In the genomic region with DNA sequence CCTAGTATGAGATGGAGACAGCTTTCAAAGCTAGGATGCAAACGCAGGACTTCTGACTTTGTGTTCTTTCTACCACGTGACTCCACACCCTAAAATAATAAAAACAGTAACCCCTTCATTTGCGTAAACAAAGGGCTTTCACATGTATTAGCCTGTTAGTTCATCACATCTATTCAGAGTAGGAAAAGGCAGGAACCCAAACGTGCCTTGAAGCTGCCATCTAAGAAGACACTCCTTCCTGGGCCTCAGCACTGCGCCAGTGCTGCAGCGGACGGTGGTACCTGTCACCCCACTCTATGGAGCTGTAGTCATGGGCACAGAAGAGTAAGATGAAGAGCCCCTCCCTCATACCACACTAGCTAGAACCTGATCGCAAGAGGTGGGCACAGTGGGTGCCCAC, we compare ENCODE assay signal across 19 cellular contexts. TPM values are rescaled to one million over a fixed set of nuclear protein-coding genes. Genes with fewer than 3 reads are reported as not detected.
DNase-seq lines count a peak whose midpoint lies in the region; ATAC-seq, FAIRE-seq and TF ChIP-seq lines count a peak whose summit lies in the region.
"Had no signal": no experiment of that assay in that cellular context is flagged by ENCODE, and none has a peak within 500 bp of the region (broad histone marks: within the 10 kb centered on the region; RNA-seq: fewer than 3 reads in every experiment).

No MANE protein-coding gene starts in this region.

- H3K36me3 Mint-ChIP-seq in Calu3 (ENCODE audit: insufficient read depth, unreplicated experiment) (peaks cover 14% of the 10 kb centered on the region), immature natural killer cell (no peaks in the 10 kb centered on the region)
- H3K36me3 Mint-ChIP-seq: CD4-positive, alpha-beta memory T cell had no signal

- H3K4me1 ChIP-seq in Panc1 (ENCODE audit: control insufficient read depth, insufficient read depth, low read length) (peaks cover 40% of the 10 kb centered on the region), H1 (replicated peaks in 1 of 4; ENCODE audit: control insufficient read depth in 3 of 4, insufficient read depth in 4 of 4, low read length in 3 of 4) (peaks cover 2 to 8% (median 7%) of the 10 kb centered on the region in 4 experiments; a peak in 5 of 7 replicates), spleen (peaks cover 2 to 49% (median 23%) of the 10 kb centered on the region in 6 donors), HepG2 (ENCODE audit: insufficient read depth, low read length) (peaks cover 56% of the 10 kb centered on the region)

- H4K91ac ChIP-seq in H1 (replicated peaks; ENCODE audit: insufficient read length, low read length) = no peak overlapping the region

- H2BK5ac ChIP-seq in H1 (ENCODE audit: low read depth, low read length) = no peak overlapping the region

- H3K27ac ChIP-seq in Panc1 (ENCODE audit: low read length) (peak overlapping the region; percentile 15; the same call in 1 of the 2 replicates), H1 (ENCODE audit: low read depth, low read length) (no peak overlapping the region), spleen (peak overlapping the region in 5 of 8 donors; percentile 74 to 84 (median 82)), HepG2 (ENCODE audit: extremely low read length, insufficient read depth, low read length) (no peak overlapping the region)
- H3K27ac ChIP-seq: KMS-11 had no signal

- no peak for TF ChIP-seq POLR2A in H1 (IDR thresholded peaks at IDR 0.05; ENCODE audit: control extremely low read depth in 1 of 2, low read depth in 2 of 2, low read length in 2 of 2)
- TF ChIP-seq POLR2A in spleen (IDR thresholded peaks at IDR 0.05) = no peak
- TF ChIP-seq POLR2A in HepG2 (IDR thresholded peaks at IDR 0.05; ENCODE audit: insufficient read depth in 1 of 2, low read depth in 2 of 2, low read length in 2 of 2) = no peak

- WGBS in H1 (ENCODE audit: extremely low coverage in 1 of 2, insufficient coverage in 1 of 2, insufficient read length in 1 of 2, insufficient replicate concordance in 2 of 2, low coverage in 1 of 2, low lambda C conversion rate in 2 of 2, missing lambda C conversion rate in 1 of 2), 2 experiments = 82% methylated on average over 8 of the region's 8 CpGs; no CpG with 5 or more reads in 1 of the 2 experiments
- 82 to 92% (median 86%) methylated on average over 8 of the region's 8 CpGs for WGBS in spleen, 5 donors
- 98% methylated on average over 7 of the region's 8 CpGs for WGBS in HepG2 (ENCODE audit: low lambda C conversion rate)

- no peak for FAIRE-seq in H1 (lab: Jason Lieb, UNC)
- no peak for FAIRE-seq in HepG2 (lab: Jason Lieb, UNC)

- BruUV-seq in Calu3 (replicated peaks; lab: Mats Ljungman, UMichigan) = no TSS peak
- BruUV-seq in Panc1 (replicated peaks; lab: Mats Ljungman, UMichigan) = no TSS peak
- no TSS peak for BruUV-seq in HepG2 (replicated peaks; lab: Mats Ljungman, UMichigan)

- H2AFZ ChIP-seq in H1 (ENCODE audit: low read length) (0 out of 2 replicates have a peak overlapping the region, but pooled peaks have one; percentile 33), HepG2 (ENCODE audit: low read length) (no peak overlapping the region)

- peak overlapping the region; percentile 78 for H3K27ac Mint-ChIP-seq in Calu3 (ENCODE audit: unreplicated experiment)
- H3K27ac Mint-ChIP-seq in immature natural killer cell = no peak overlapping the region
- H3K27ac Mint-ChIP-seq: B cell; CD4-positive, alpha-beta memory T cell; H9 had no signal

- H3K9me3 Mint-ChIP-seq in Calu3 (ENCODE audit: low read depth, unreplicated experiment) = no peaks in the 10 kb centered on the region
- no peaks in the 10 kb centered on the region for H3K9me3 Mint-ChIP-seq in immature natural killer cell
- H3K9me3 Mint-ChIP-seq: CD4-positive, alpha-beta memory T cell; H9 had no signal

- CTCF ChIA-PET in Calu3 (lab: Charles Lee) = interaction anchor here (0.6 to 1.9 kb wide), 11 partner anchors 8 to 363 kb away, joined by 3 to 12 read pairs (median 3); partner anchors contain the start of gene PLD1
- CTCF ChIA-PET in Panc1 (lab: Charles Lee) = no interaction called here
- CTCF ChIA-PET in H1 (lab: Charles Lee; ENCODE audit: partially characterized antibody) = interaction anchor here (0.6 to 3.3 kb wide), 11 partner anchors 10 to 613 kb away, joined by 3 to 10 read pairs (median 3); no protein-coding TSS in a partner anchor
- CTCF ChIA-PET in HepG2 (lab: Yijun Ruan, JAX; ENCODE audit: low intra/inter-chr PET ratio, low total read pairs) = no interaction called here

- H3K27me3 Mint-ChIP-seq in Calu3 (ENCODE audit: unreplicated experiment) (no peaks in the 10 kb centered on the region), immature natural killer cell (ENCODE audit: low read depth in 3 of 3) (peaks cover 0 to 3% (median 2%) of the 10 kb centered on the region in 3 donors)

- no peak overlapping the region for H3K56ac ChIP-seq in H1 (replicated peaks; ENCODE audit: insufficient read length, low read depth, low read length)

- peak overlapping the region; percentile 10 for H3K4me3 Mint-ChIP-seq in Calu3 (ENCODE audit: low read depth, unreplicated experiment)
- H3K4me3 Mint-ChIP-seq in immature natural killer cell = no peak overlapping the region
- H3K4me3 Mint-ChIP-seq: B cell; CD4-positive, alpha-beta memory T cell; H9 had no signal

- no peak overlapping the region for H3K23ac ChIP-seq in H1 (ENCODE audit: insufficient read length)

- no peak overlapping the region for H3K9ac ChIP-seq in H1 (replicated peaks in 1 of 4; ENCODE audit: extremely low read depth in 1 of 4, low read depth in 3 of 4, low read length in 3 of 4)
- H3K9ac ChIP-seq in HepG2 (ENCODE audit: insufficient read depth, low read depth, low read length) = no peak overlapping the region
- H3K9ac ChIP-seq: KMS-11 had no signal

- no peak overlapping the region for H2BK12ac ChIP-seq in H1 (ENCODE audit: low read depth, low read length)

- intact Hi-C loops in Calu3 (cut with micrococcal nuclease; ENCODE audit: unreplicated experiment) (loop anchor here (1.0 to 2.0 kb wide), 2 partner anchors 31 to 58 kb away; no protein-coding TSS in a partner anchor), Panc1 (cut with micrococcal nuclease; ENCODE audit: unreplicated experiment) (no loop called here), spleen (cut with DNase I; ENCODE audit: low total_unique reads) (loop anchor here (10.0 kb wide), 1 partner anchor 131 kb away; no protein-coding TSS in a partner anchor), HepG2 (cut with micrococcal nuclease; ENCODE audit: unreplicated experiment) (loop anchor here (10.0 kb wide), 1 partner anchor 71 kb away; no protein-coding TSS in a partner anchor)

- no peak overlapping the region for H2BK20ac ChIP-seq in H1 (ENCODE audit: low read length)

- H3K4me1 Mint-ChIP-seq in Calu3 (ENCODE audit: low read depth, unreplicated experiment) = peaks cover 71% of the 10 kb centered on the region
- H3K4me1 Mint-ChIP-seq in immature natural killer cell = peaks cover 9 to 17% of the 10 kb centered on the region in 2 donors
- H3K4me1 Mint-ChIP-seq: B cell had no signal

- H3K14ac ChIP-seq in H1 (ENCODE audit: insufficient read length) = no peak overlapping the region

- no peak overlapping the region for H4K8ac ChIP-seq in H1 (ENCODE audit: extremely low read depth, insufficient read depth, low read length)

- H3K79me1 ChIP-seq in H1 (ENCODE audit: low read depth, low read length) = no peaks in the 10 kb centered on the region

- TF ChIP-seq CTCF in Calu3 (IDR thresholded peaks at IDR 0.05; ENCODE audit: unreplicated experiment) (no peak), Panc1 (IDR thresholded peaks at IDR 0.05) (no peak), H1 (IDR thresholded peaks at IDR 0.05; ENCODE audit: control extremely low read depth in 1 of 3, insufficient read depth in 1 of 3, low read depth in 1 of 3, low read length in 3 of 3) (no peak), spleen (IDR thresholded peaks at IDR 0.05 in 8 of 11, conservative IDR thresholded peaks at IDR 0.05 in 3 of 11) (no peak), HepG2 (CRISPR knock-in tag; IDR thresholded peaks at IDR 0.05) (no peak)

- no peaks in the 10 kb centered on the region for H3K9me3 ChIP-seq in Panc1 (ENCODE audit: control insufficient read depth, insufficient read depth, low read depth, low read length)
- H3K9me3 ChIP-seq in H1 (ENCODE audit: insufficient read depth in 2 of 2, low read depth in 1 of 2, low read length in 1 of 2) = no peaks in the 10 kb centered on the region
- H3K9me3 ChIP-seq in spleen = no peaks in the 10 kb centered on the region
- H3K9me3 ChIP-seq in HepG2 (ENCODE audit: low read length) = no peaks in the 10 kb centered on the region

- DNase-seq in Calu3 (no peak), Panc1 (ENCODE audit: low read depth, low spot score) (no peak), H1 (ENCODE audit: low read depth in 1 of 2, low spot score in 2 of 2) (no peak), spleen (no peak), DMS53 treated with DMSO at 0.1 percent for 48 hours (lab: John Stamatoyannopoulos, UW; ENCODE audit: unreplicated experiment) (no peak), HepG2 (ENCODE audit: low spot score) (no peak), HT-29 (ENCODE audit: low spot score) (no peak), immature natural killer cell (no peak)
- DNase-seq: ACHN; CD4-positive, alpha-beta memory T cell; DMS79; H9; NCI-H1092; NCI-H2081 treated with DMSO at 0.1 percent for 48 hours; NCI-H2227 treated with DMSO at 0.1 percent for 48 hours; NCI-H524; SW 1271 had no signal

- H3K4me2 ChIP-seq in H1 (ENCODE audit: insufficient read depth in 1 of 2, low read depth in 2 of 2, low read length in 2 of 2) (no peak overlapping the region), HepG2 (ENCODE audit: low read depth, low read length) (no peak overlapping the region)
- H3K4me2 ChIP-seq: KMS-11 had no signal

- H3K4me3 ChIP-seq in Panc1 (ENCODE audit: low read depth in 2 of 2, low read length in 2 of 2) = no peak overlapping the region
- H3K4me3 ChIP-seq in H1 (ENCODE audit: extremely low read depth in 1 of 4, insufficient read depth in 2 of 4, low read depth in 3 of 4, low read length in 4 of 4) = no peak overlapping the region
- H3K4me3 ChIP-seq in spleen = no peak overlapping the region
- H3K4me3 ChIP-seq in HepG2 (replicated peaks in 1 of 3; ENCODE audit: insufficient read depth in 1 of 3, low read depth in 2 of 3, low read length in 3 of 3) = no peak overlapping the region

- TF ChIP-seq RAD21 in H1 (IDR thresholded peaks at IDR 0.05 in 1 of 2, conservative IDR thresholded peaks at IDR 0.05 in 1 of 2; ENCODE audit: low read depth in 2 of 2, low read length in 2 of 2) (no peak), HepG2 (CRISPR knock-in tag; IDR thresholded peaks at IDR 0.05) (no peak)

- H3K36me3 ChIP-seq in Panc1 (ENCODE audit: control insufficient read depth, insufficient read depth, low read length) = no peaks in the 10 kb centered on the region
- no peaks in the 10 kb centered on the region for H3K36me3 ChIP-seq in H1 (ENCODE audit: control insufficient read depth in 2 of 4, insufficient read depth in 4 of 4, low read length in 3 of 4)
- no peaks in the 10 kb centered on the region for H3K36me3 ChIP-seq in spleen
- peaks cover 6% of the 10 kb centered on the region in 2 experiments; a peak in 3 of 5 replicates for H3K36me3 ChIP-seq in HepG2 (replicated peaks in 1 of 2; ENCODE audit: control insufficient read depth in 1 of 2, insufficient read depth in 2 of 2, low read length in 2 of 2)

- H3K18ac ChIP-seq in H1 (ENCODE audit: extremely low read depth, low read length) = no peak overlapping the region

- ATAC-seq in Panc1 = no peak
- ATAC-seq in HepG2 = no peak

- H3K79me2 ChIP-seq in H1 (ENCODE audit: control insufficient read depth in 1 of 2, insufficient read depth in 2 of 2, low read length in 2 of 2) (no peaks in the 10 kb centered on the region), HepG2 (ENCODE audit: insufficient read depth, low read length) (peaks cover 90% of the 10 kb centered on the region)

- POLR2A ChIA-PET in Panc1 (lab: Charles Lee) (no interaction called here), H1 (lab: Charles Lee; ENCODE audit: partially characterized antibody) (no interaction called here), HepG2 (lab: Yijun Ruan, JAX) (interaction anchor here (1.0 to 1.3 kb wide), 2 partner anchors 34 to 54 kb away, joined by 3 read pairs; partner anchors contain the start of gene PLD1)

- TF ChIP-seq EP300 in H1 (IDR thresholded peaks at IDR 0.05; ENCODE audit: borderline replicate concordance in 1 of 2, low read depth in 2 of 2, low read length in 2 of 2) (no peak), HepG2 (IDR thresholded peaks at IDR 0.05; ENCODE audit: low read depth in 2 of 2, low read length in 2 of 2) (no peak), HepG2 (CRISPR knock-in tag; IDR thresholded peaks at IDR 0.05; ENCODE audit: borderline replicate concordance) (no peak)

- H2AK5ac ChIP-seq in H1 (ENCODE audit: low read depth, low read length) = no peak overlapping the region

- H4K5ac ChIP-seq in H1 (ENCODE audit: insufficient read length, low read depth, low read length) = no peak overlapping the region

- in situ Hi-C loops in Panc1 (cut with HindIII; ENCODE audit: low pct_unique_long_range_greater_than_20kb, low sequenced_read_pairs) = no loop called here
- in situ Hi-C loops in HepG2 (cut with HindIII; ENCODE audit: extremely low pct_ligation_motif_present, low pct_unique_long_range_greater_than_20kb) = no loop called here

- no peak overlapping the region for H2BK120ac ChIP-seq in H1 (replicated peaks; ENCODE audit: low read depth, low read length)

- H3K4ac ChIP-seq in H1 (replicated peaks; ENCODE audit: insufficient read length, low read depth, low read length) = no peak overlapping the region

- no peaks in the 10 kb centered on the region for H3K23me2 ChIP-seq in H1 (ENCODE audit: low read depth, low read length)

- H4K20me1 ChIP-seq in H1 (replicated peaks in 1 of 2; ENCODE audit: control insufficient read depth in 1 of 2, insufficient read depth in 2 of 2, low read length in 2 of 2) (no peaks in the 10 kb centered on the region), HepG2 (ENCODE audit: insufficient read depth, low read length) (peaks cover 57% of the 10 kb centered on the region)

- H3K27me3 ChIP-seq in Panc1 (ENCODE audit: control insufficient read depth, insufficient read depth, low read length) = no peaks in the 10 kb centered on the region
- H3K27me3 ChIP-seq in H1 (replicated peaks in 1 of 4; ENCODE audit: control insufficient read depth in 3 of 4, extremely low read depth in 1 of 4, insufficient read depth in 3 of 4, low read length in 3 of 4) = no peaks in the 10 kb centered on the region
- H3K27me3 ChIP-seq in spleen (replicated peaks in 1 of 7) = no peaks in the 10 kb centered on the region
- H3K27me3 ChIP-seq in HepG2 (ENCODE audit: control insufficient read depth in 1 of 2, insufficient read depth in 2 of 2, low read length in 2 of 2) = no peaks in the 10 kb centered on the region

- H2BK15ac ChIP-seq in H1 (ENCODE audit: low read length) = no peak overlapping the region

RNA-seq across cellular contexts. Expression of gene PLD1, which starts 34.3 kb away (rescaled TPM):
- 58.5 and 61.2 TPM in 2 replicates for total RNA-seq in Calu3 (2022)
- 20.6 TPM for total RNA-seq in Panc1 (2021; ENCODE audit: unreplicated experiment)
- 6.7 TPM for polyA plus RNA-seq in Panc1 (2012; ENCODE audit: insufficient read length)
- 2.6 and 3.1 TPM in 2 replicates for total RNA-seq in H1 (2021; fragmentation: NEBNext Ultra II Directional; extraction: Animal tissue kit (Norgen Biotek cat#: 25700))
- polyA plus RNA-seq in H1 (2011; rRNA removed) = 0.88 and 1.2 TPM in 2 replicates
- 0.80 TPM for polyA plus RNA-seq in H1 (2011; cell fraction: cytosol; rRNA removed)
- polyA plus RNA-seq in H1 (2011; cell fraction: nucleus; rRNA removed) = 0.80 TPM
- polyA plus RNA-seq in H1 (2012, experiment 1 of 2) = 1.3 to 3.1 TPM (median 1.8 TPM) in 4 replicates
- 0.29 TPM for polyA plus RNA-seq in H1 (2012, experiment 2 of 2)
- polyA plus RNA-seq in H1 (2013, experiment 1 of 2) = 1.3 TPM
- 1.0 TPM for polyA plus RNA-seq in H1 (2013, experiment 2 of 2)
- polyA minus RNA-seq in H1 (2011; rRNA and poly(A)+ RNA removed) = 3.3 and 3.5 TPM in 2 replicates
- polyA minus RNA-seq in H1 (2011; cell fraction: cytosol; rRNA and poly(A)+ RNA removed) = 3.2 TPM
- 4.8 TPM for polyA minus RNA-seq in H1 (2011; cell fraction: nucleus; rRNA and poly(A)+ RNA removed)
- total RNA-seq in spleen = 10 to 100 TPM; 40.2 to 75.2 (median 68.9) TPM
- polyA plus RNA-seq in spleen = 10 to 100 TPM in 1 of 3 donors, 1 to 10 TPM in 2; 3.0 to 12.6 (median 3.5) TPM
- total RNA-seq in HepG2 (2016; rRNA removed; fragmentation: Illumina TruSeq; extraction: Trizol) = 27.1 and 33.6 TPM in 2 replicates
- 12.6 and 14.9 TPM in 2 replicates for total RNA-seq in HepG2 (2016; cell fraction: cytosol; rRNA removed; fragmentation: Illumina TruSeq; extraction: Trizol; ENCODE audit: low read depth)
- 28.7 and 35.7 TPM in 2 replicates for total RNA-seq in HepG2 (2016; cell fraction: insoluble cytoplasmic fraction; rRNA removed; fragmentation: Illumina TruSeq; extraction: Trizol)
- 12.9 and 13.9 TPM in 2 replicates for total RNA-seq in HepG2 (2016; cell fraction: membrane; rRNA removed; fragmentation: Illumina TruSeq; extraction: Trizol)
- 61.9 and 62.3 TPM in 2 replicates for total RNA-seq in HepG2 (2016; cell fraction: nucleus; rRNA removed; fragmentation: Illumina TruSeq; extraction: Trizol)
- polyA plus RNA-seq in HepG2 (2011; rRNA removed) = 50.3 and 59.4 TPM in 2 replicates
- 28.6 and 41.2 TPM in 2 replicates for polyA plus RNA-seq in HepG2 (2011; cell fraction: cytosol; rRNA removed)
- 71.6 and 77.3 TPM in 2 replicates for polyA plus RNA-seq in HepG2 (2011; cell fraction: nucleus; rRNA removed)
- polyA plus RNA-seq in HepG2 (2012) = 41.8 and 49.9 TPM in 2 replicates
- polyA plus RNA-seq in HepG2 (2016; cell fraction: cytosol; fragmentation: Illumina TruSeq; extraction: Trizol; ENCODE audit: low read depth) = 3.8 and 4.4 TPM in 2 replicates
- 25.0 and 25.2 TPM in 2 replicates for polyA plus RNA-seq in HepG2 (2016; cell fraction: insoluble cytoplasmic fraction; fragmentation: Illumina TruSeq; extraction: Trizol; ENCODE audit: low read depth)
- 6.2 and 6.8 TPM in 2 replicates for polyA plus RNA-seq in HepG2 (2016; cell fraction: membrane; fragmentation: Illumina TruSeq; extraction: Trizol; ENCODE audit: low read depth)
- polyA plus RNA-seq in HepG2 (2016; cell fraction: nucleus; fragmentation: Illumina TruSeq; extraction: Trizol; ENCODE audit: insufficient read depth, low read depth) = 33.1 and 33.7 TPM in 2 replicates
- 21.7 and 144 TPM in 2 replicates for polyA minus RNA-seq in HepG2 (2011; rRNA and poly(A)+ RNA removed; ENCODE audit: low replicate concordance)
- polyA minus RNA-seq in HepG2 (2011; cell fraction: cytosol; rRNA and poly(A)+ RNA removed) = 63.4 and 75.3 TPM in 2 replicates
- polyA minus RNA-seq in HepG2 (2011; cell fraction: nucleus; rRNA and poly(A)+ RNA removed) = 391 and 460 TPM in 2 replicates
- 17.3 and 17.9 TPM in 2 replicates for total RNA-seq in HT-29 (2014; rRNA removed; shearing (Covaris generic))
- polyA plus RNA-seq in immature natural killer cell = 1 to 10 TPM in 2 of 3 donors, not detected in 1; 3.8 to 7.2 TPM

Comparison
In these comparisons a context has a peak if more than half of its experiments do, and no peak if none do; other contexts are left out.
1. H3K27ac ChIP-seq: peak in Panc1 (single experiment) and spleen (5 of 8); none in H1 (single experiment) and HepG2 (single experiment).
2. CTCF ChIA-PET loops: an anchor here in Calu3 (0.6 to 1.9 kb wide) and H1 (0.6 to 3.3 kb wide); none called in Panc1 and HepG2.